In genomic region chr20:50144362-50144761, GRCh38 we compare ENCODE assay signal across 12 cellular contexts. TPM values are rescaled to one million over a fixed set of nuclear protein-coding genes. Genes with fewer than 3 reads are reported as not detected.
DNase-seq lines count a peak whose midpoint lies in the region; ATAC-seq and TF ChIP-seq lines count a peak whose summit lies in the region.
"Had no signal": no experiment of that assay in that cellular context is flagged by ENCODE, and none has a peak within 500 bp of the region (broad histone marks: within the 10 kb centered on the region; RNA-seq: fewer than 3 reads in every experiment).

No MANE protein-coding gene starts in this region.

- intact Hi-C loops in natural killer cell (cut with micrococcal nuclease): no loop called here
- intact Hi-C loops in right lobe of liver (cut with DNase I): no loop called here
- intact Hi-C loops in aorta (cut with DNase I): no loop called here

- no peak for TF ChIP-seq POLR2A in right lobe of liver (IDR thresholded peaks at IDR 0.05)

- H3K4me3 ChIP-seq in right lobe of liver (no peak overlapping the region), aorta (ENCODE audit: low read length in 2 of 2) (no peak overlapping the region)
- H3K4me3 ChIP-seq: HAP-1 had no signal

- no peak overlapping the region for H3K4me3 Mint-ChIP-seq in natural killer cell treated with Interleukin-12 subunit alpha and Interleukin-12 subunit beta and Interleukin-15 and Interleukin-18, amount 100 ng/mL, for 72 hours
- H3K4me3 Mint-ChIP-seq in natural killer cell: no peak overlapping the region
- H3K4me3 Mint-ChIP-seq: stimulated activated naive CD8-positive, alpha-beta T cell treated with anti-CD3 and anti-CD28 coated beads, Interleukin-15, Interleukin-2, amounts not matched to agents 100 ng/mL and 50 ng/mL, for 24 hours had no signal

- H3K27me3 Mint-ChIP-seq in natural killer cell treated with Interleukin-12 subunit alpha and Interleukin-12 subunit beta and Interleukin-15 and Interleukin-18, amount 100 ng/mL, for 72 hours: no peaks in the 10 kb centered on the region
- no peaks in the 10 kb centered on the region for H3K27me3 Mint-ChIP-seq in natural killer cell (ENCODE audit: low read depth in 2 of 2)
- H3K27me3 Mint-ChIP-seq: stimulated activated naive CD8-positive, alpha-beta T cell treated with anti-CD3 and anti-CD28 coated beads, Interleukin-15, Interleukin-2, amounts not matched to agents 100 ng/mL and 50 ng/mL, for 24 hours had no signal

- 0% methylated on average over 1 of the region's 4 CpGs for WGBS in right lobe of liver (ENCODE audit: insufficient coverage, low coverage, low lambda C conversion rate, missing lambda C conversion rate)
- 25 to 32% methylated on average over 4 of the region's 4 CpGs for WGBS in aorta, 2 donors

- peaks cover 46 to 61% of the 10 kb centered on the region in 2 donors for H3K4me1 Mint-ChIP-seq in natural killer cell treated with Interleukin-12 subunit alpha and Interleukin-12 subunit beta and Interleukin-15 and Interleukin-18, amount 100 ng/mL, for 72 hours (ENCODE audit: low read depth in 2 of 2)
- peaks cover 48 to 67% of the 10 kb centered on the region in 2 donors for H3K4me1 Mint-ChIP-seq in natural killer cell

- no peaks in the 10 kb centered on the region for H3K9me3 ChIP-seq in right lobe of liver
- H3K9me3 ChIP-seq in aorta (ENCODE audit: control insufficient read depth, low read length): no peaks in the 10 kb centered on the region
- H3K9me3 ChIP-seq: Caco-2, HAP-1 had no signal

- H3K27ac ChIP-seq in right lobe of liver (peak overlapping the region; percentile 34 to 62 (median 52)), aorta (ENCODE audit: low read depth in 1 of 2, low read length in 2 of 2) (no peak overlapping the region)

- TF ChIP-seq CTCF in natural killer cell (IDR thresholded peaks at IDR 0.05) (no peak), right lobe of liver (IDR thresholded peaks at IDR 0.05) (no peak)

- DNase-seq in natural killer cell treated with Interleukin-12 subunit alpha and Interleukin-12 subunit beta and Interleukin-15 and Interleukin-18, amount 100 ng/mL, for 72 hours (ENCODE audit: low spot score): no peak
- DNase-seq in natural killer cell: no peak
- DNase-seq in brain pericyte (ENCODE audit: low read depth, low spot score): peak; percentile 67
- DNase-seq in right lobe of liver: peak in 2 of 3 donors; percentile 62 to 69
- DNase-seq in aorta: peak; percentile 81 to 83
- DNase-seq: NCI-H2227 treated with DMSO at 0.1 percent for 48 hours had no signal

- peaks cover 4% of the 10 kb centered on the region for H3K36me3 Mint-ChIP-seq in natural killer cell treated with Interleukin-12 subunit alpha and Interleukin-12 subunit beta and Interleukin-15 and Interleukin-18, amount 100 ng/mL, for 72 hours
- H3K36me3 Mint-ChIP-seq in natural killer cell: no peaks in the 10 kb centered on the region

- peaks cover 0 to 19% (median 6%) of the 10 kb centered on the region in 4 donors for H3K36me3 ChIP-seq in right lobe of liver
- no peaks in the 10 kb centered on the region for H3K36me3 ChIP-seq in aorta (ENCODE audit: control insufficient read depth in 1 of 2, insufficient read depth in 2 of 2, low read length in 1 of 2)

- no peaks in the 10 kb centered on the region for H3K27me3 ChIP-seq in right lobe of liver
- H3K27me3 ChIP-seq in aorta (ENCODE audit: control insufficient read depth in 1 of 2, insufficient read depth in 2 of 2, low read length in 1 of 2): no peaks in the 10 kb centered on the region

- H3K27ac Mint-ChIP-seq in natural killer cell treated with Interleukin-12 subunit alpha and Interleukin-12 subunit beta and Interleukin-15 and Interleukin-18, amount 100 ng/mL, for 72 hours: peak overlapping the region; percentile 41 to 85
- H3K27ac Mint-ChIP-seq in natural killer cell: peak overlapping the region in 1 of 2 donors; percentile 36
- H3K27ac Mint-ChIP-seq: stimulated activated naive CD8-positive, alpha-beta T cell treated with anti-CD3 and anti-CD28 coated beads, Interleukin-15, Interleukin-2, amounts not matched to agents 100 ng/mL and 50 ng/mL, for 24 hours had no signal

- ATAC-seq in natural killer cell treated with Interleukin-12 subunit alpha and Interleukin-12 subunit beta and Interleukin-15 and Interleukin-18, amount 100 ng/mL, for 72 hours: peak; percentile 15 to 70
- ATAC-seq in natural killer cell (no peak), right lobe of liver (peak; percentile 54 to 81 (median 73)), aorta (ENCODE audit: low FRiP score) (peak; percentile 79), HG02642 (IDR thresholded peaks at IDR 0.05; ENCODE audit: poor library complexity, unreplicated experiment) (no peak), GM19452 (IDR thresholded peaks at IDR 0.05; ENCODE audit: unreplicated experiment) (no peak), GM19328 (IDR thresholded peaks at IDR 0.05; ENCODE audit: unreplicated experiment) (no peak)

- peaks cover 0 to 54% (median 21%) of the 10 kb centered on the region in 4 donors for H3K4me1 ChIP-seq in right lobe of liver
- no peaks in the 10 kb centered on the region for H3K4me1 ChIP-seq in aorta (ENCODE audit: control insufficient read depth in 1 of 2, insufficient read depth in 2 of 2, low read length in 2 of 2)
- H3K4me1 ChIP-seq: HAP-1 had no signal

- no peaks in the 10 kb centered on the region for H3K9me3 Mint-ChIP-seq in natural killer cell treated with Interleukin-12 subunit alpha and Interleukin-12 subunit beta and Interleukin-15 and Interleukin-18, amount 100 ng/mL, for 72 hours
- no peaks in the 10 kb centered on the region for H3K9me3 Mint-ChIP-seq in natural killer cell
- H3K9me3 Mint-ChIP-seq: stimulated activated naive CD8-positive, alpha-beta T cell treated with anti-CD3 and anti-CD28 coated beads, Interleukin-15, Interleukin-2, amounts not matched to agents 100 ng/mL and 50 ng/mL, for 24 hours had no signal

RNA-seq across cellular contexts. Expression of gene PEDS1, which starts 9.2 kb away (rescaled TPM):
- 10 to 100 TPM; 31.2 to 33.8 TPM for total RNA-seq in natural killer cell treated with Interleukin-12 subunit alpha and Interleukin-12 subunit beta and Interleukin-15 and Interleukin-18, amount 100 ng/mL, for 72 hours
- 10 to 100 TPM; 27.4 to 32.8 (median 31.5) TPM for total RNA-seq in natural killer cell
- total RNA-seq in right lobe of liver: 10 to 100 TPM in 5 of 6 experiments, 1 to 10 TPM in 1; 6.9 to 25.3 (median 13.7) TPM
- 10 to 100 TPM; 17.2 to 22.6 TPM for total RNA-seq in aorta
- polyA plus RNA-seq in aorta: 10 to 100 TPM in 1 of 2 donors, 1 to 10 TPM in 1; 6.5 to 13.9 TPM

RNA-seq across cellular contexts. Expression of gene UBE2V1, which starts 31.4 kb away (rescaled TPM):
- total RNA-seq in natural killer cell treated with Interleukin-12 subunit alpha and Interleukin-12 subunit beta and Interleukin-15 and Interleukin-18, amount 100 ng/mL, for 72 hours: 100 to 1,000 TPM; 198 to 240 TPM
- 100 to 1,000 TPM; 194 to 238 (median 236) TPM for total RNA-seq in natural killer cell
- total RNA-seq in right lobe of liver: 10 to 100 TPM; 38.2 to 49.4 (median 44.3) TPM
- 100 to 1,000 TPM; 106 to 107 TPM for total RNA-seq in aorta
- polyA plus RNA-seq in aorta: 10 to 100 TPM; 54.2 to 59.9 TPM

RNA-seq across cellular contexts. Expression of gene CEBPB, which starts 46.3 kb away (rescaled TPM):
- 100 to 1,000 TPM; 153 to 167 TPM for total RNA-seq in natural killer cell treated with Interleukin-12 subunit alpha and Interleukin-12 subunit beta and Interleukin-15 and Interleukin-18, amount 100 ng/mL, for 72 hours
- total RNA-seq in natural killer cell (10 to 100 TPM; 32.1 to 79.8 (median 68.2) TPM), right lobe of liver (100 to 1,000 TPM; 130 to 182 (median 152) TPM), aorta (100 to 1,000 TPM in 1 of 2 donors, 10 to 100 TPM in 1; 57.8 to 141 TPM)
- 10 to 100 TPM; 15.8 to 43.6 TPM for polyA plus RNA-seq in aorta

Comparison
In these comparisons a context has a peak if more than half of its experiments do, and no peak if none do; other contexts are left out.
1. ATAC-seq: peak in natural killer cell treated with Interleukin-12 subunit alpha and Interleukin-12 subunit beta and Interleukin-15 and Interleukin-18, amount 100 ng/mL, for 72 hours (2 of 2), right lobe of liver (4 of 4) and aorta (single experiment); none in natural killer cell (0 of 3), HG02642 (single experiment), GM19452 (single experiment) and GM19328 (single experiment).
2. DNase-seq: peak in brain pericyte (single experiment), right lobe of liver (2 of 3) and aorta (2 of 2); none in natural killer cell treated with Interleukin-12 subunit alpha and Interleukin-12 subunit beta and Interleukin-15 and Interleukin-18, amount 100 ng/mL, for 72 hours (single experiment) and natural killer cell (single experiment).
3. H3K27ac ChIP-seq: peak in right lobe of liver (3 of 3); none in aorta (0 of 2).